ENCODE assay signal across 9 cellular contexts in the genomic region with DNA sequence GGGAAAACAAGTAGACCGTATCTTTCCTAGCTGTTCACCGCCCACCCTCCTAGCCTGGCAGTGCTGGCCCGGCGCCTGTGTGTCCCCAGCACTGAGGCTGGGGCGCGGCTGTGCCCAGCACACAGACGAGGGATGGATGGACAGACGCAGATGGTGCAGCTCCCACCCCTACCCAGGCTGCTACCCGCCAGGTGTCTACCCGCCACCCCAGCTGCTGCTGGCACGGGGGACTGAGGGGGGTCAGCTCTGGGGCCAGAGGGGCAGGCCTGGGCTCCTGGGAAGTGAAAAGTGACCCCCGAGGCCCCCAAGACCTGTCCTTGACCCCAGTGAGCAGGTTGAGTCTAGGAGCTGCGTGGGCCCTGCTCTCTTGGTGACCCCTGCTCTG. TPM values are rescaled to one million over a fixed set of nuclear protein-coding genes. Genes with fewer than 3 reads are reported as not detected.
DNase-seq lines count a peak whose midpoint lies in the region; ATAC-seq and TF ChIP-seq lines count a peak whose summit lies in the region.
"Had no signal": no experiment of that assay in that cellular context is flagged by ENCODE, and none has a peak within 500 bp of the region (broad histone marks: within the 10 kb centered on the region; RNA-seq: fewer than 3 reads in every experiment).

No MANE protein-coding gene starts in this region.

- H3K4me1 ChIP-seq in muscle layer of colon (ENCODE audit: insufficient read depth, low read length) (peaks cover 70% of the 10 kb centered on the region), thyroid gland (peaks cover 16 to 70% of the 10 kb centered on the region in 2 donors)

- H3K27ac ChIP-seq in muscle layer of colon (ENCODE audit: low read depth, low read length) (peak overlapping the region; percentile 94), thyroid gland (peak overlapping the region in 2 of 3 donors; percentile 69 to 73)

- H3K36me3 ChIP-seq in muscle layer of colon (ENCODE audit: insufficient read depth, low read length) (no peaks in the 10 kb centered on the region), thyroid gland (no peaks in the 10 kb centered on the region)

- H3K9ac ChIP-seq in muscle layer of colon (ENCODE audit: low read length) = no peak overlapping the region

- DNase-seq in NCI-H2171 treated with DMSO at 0.1 percent for 48 hours (lab: John Stamatoyannopoulos, UW) = peak; percentile 85
- peak; percentile 61 for DNase-seq in ecto neural progenitor cell (ENCODE audit: low spot score)
- no peak for DNase-seq in thyroid gland
- no peak for DNase-seq in GM10266 (ENCODE audit: extremely low spot score)
- DNase-seq: activated naive CD8-positive, alpha-beta T cell treated with anti-CD3 and anti-CD28 coated beads, Interleukin-2, amount 10 ng/mL, durations not matched to agents 7 days and 5 days; DND-41 had no signal

- H3K4me3 ChIP-seq in muscle layer of colon (ENCODE audit: low read depth in 1 of 2, low read length in 2 of 2) = no peak overlapping the region
- no peak overlapping the region for H3K4me3 ChIP-seq in thyroid gland (replicated peaks in 1 of 3)

- WGBS in thyroid gland, 2 donors = 86 to 97% methylated on average over 2 to 6 of the region's 13 CpGs

- no peak for TF ChIP-seq POLR2A in thyroid gland (IDR thresholded peaks at IDR 0.05)

- H3K27me3 ChIP-seq in muscle layer of colon (ENCODE audit: control insufficient read depth in 1 of 2, insufficient read depth in 2 of 2, low read length in 2 of 2) = no peaks in the 10 kb centered on the region
- no peaks in the 10 kb centered on the region for H3K27me3 ChIP-seq in thyroid gland

- intact Hi-C loops in thyroid gland (cut with DNase I) = no loop called here

- H3K9me3 ChIP-seq in muscle layer of colon (ENCODE audit: low read length) (no peaks in the 10 kb centered on the region), thyroid gland (no peaks in the 10 kb centered on the region)

- TF ChIP-seq CTCF in thyroid gland (IDR thresholded peaks at IDR 0.05) (no peak), GM10266 (IDR thresholded peaks at IDR 0.05; ENCODE audit: control insufficient read depth, insufficient read depth, low read depth, missing control alignments) (no peak)

- ATAC-seq in GM19455 (IDR thresholded peaks at IDR 0.05; ENCODE audit: unreplicated experiment) (no peak), GM19467 (IDR thresholded peaks at IDR 0.05; ENCODE audit: unreplicated experiment) (no peak)

RNA-seq across cellular contexts. Expression of a gene that starts 2.9 kb away (rescaled TPM):
- 10 to 100 TPM; 11.4 to 52.0 (median 30.3) TPM for total RNA-seq in thyroid gland

RNA-seq across cellular contexts. Expression of a gene that starts 11.5 kb away (rescaled TPM):
- 1 to 10 TPM; 2.0 to 3.2 (median 2.4) TPM for total RNA-seq in thyroid gland
- total RNA-seq: activated naive CD8-positive, alpha-beta T cell treated with anti-CD3 and anti-CD28 coated beads, Interleukin-2, amount 10 ng/mL, durations not matched to agents 7 days and 5 days had no signal

RNA-seq across cellular contexts. Expression of a gene that starts 16.9 kb away (rescaled TPM):
- total RNA-seq in thyroid gland = 10 to 100 TPM in 2 of 4 donors, 1 to 10 TPM in 2; 4.9 to 29.9 (median 15.1) TPM

RNA-seq across cellular contexts. Expression of a gene that starts 25.5 kb away (rescaled TPM):
- total RNA-seq in thyroid gland = 100 to 1,000 TPM; 123 to 199 (median 160) TPM

RNA-seq across cellular contexts. Expression of a gene that starts 33.4 kb away (rescaled TPM):
- total RNA-seq in thyroid gland = 100 to 1,000 TPM; 167 to 307 (median 215) TPM

Comparison
In these comparisons a context has a peak if more than half of its experiments do, and no peak if none do; other contexts are left out.
1. DNase-seq: peak in NCI-H2171 treated with DMSO at 0.1 percent for 48 hours (single experiment) and ecto neural progenitor cell (single experiment); none in thyroid gland (0 of 2) and GM10266 (single experiment).